In the genomic region with DNA sequence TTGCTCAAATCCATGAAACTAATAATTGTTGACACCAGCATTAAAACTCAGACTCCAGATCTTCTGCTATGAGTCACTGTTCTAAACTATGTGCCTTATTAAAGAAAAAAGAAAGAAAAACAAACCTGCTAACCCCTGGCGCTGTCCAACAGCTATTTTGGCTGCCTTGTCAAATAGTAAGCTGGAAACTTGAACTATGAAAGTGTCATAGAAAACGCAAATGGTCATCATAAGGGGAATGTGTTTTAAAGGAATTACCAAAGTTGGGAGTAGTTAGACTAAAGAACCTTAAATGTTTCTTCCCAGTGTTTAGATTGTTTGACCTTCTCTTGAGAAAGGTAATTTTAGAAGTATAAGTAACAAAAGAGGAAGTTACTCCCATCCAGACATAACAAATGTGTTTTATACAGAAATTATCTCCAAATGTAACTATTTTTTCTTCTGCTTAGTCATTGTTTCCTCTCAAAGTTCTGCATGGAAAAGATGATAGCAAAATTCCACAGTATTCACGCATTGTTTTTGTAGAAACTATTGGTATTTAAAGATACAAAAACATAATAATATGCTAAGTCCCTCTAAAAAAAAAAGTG, we compare ENCODE assay signal across 11 cellular contexts.
DNase-seq lines count a peak whose midpoint lies in the region; ATAC-seq and TF ChIP-seq lines count a peak whose summit lies in the region.
"Had no signal": no experiment of that assay in that cellular context is flagged by ENCODE, and none has a peak within 500 bp of the region (broad histone marks: within the 10 kb centered on the region; RNA-seq: fewer than 3 reads in every experiment).

No MANE protein-coding gene starts in this region.

- H3K36me3 ChIP-seq in PC-9 (ENCODE audit: low read depth): no peaks in the 10 kb centered on the region
- H3K36me3 ChIP-seq: neutrophil had no signal

- H2AFZ ChIP-seq in PC-9: no peak overlapping the region

- no peaks in the 10 kb centered on the region for H3K79me2 ChIP-seq in PC-9 (ENCODE audit: low read depth)

- ATAC-seq in GM18858 (IDR thresholded peaks at IDR 0.05; ENCODE audit: unreplicated experiment): no peak

- H3K27me3 ChIP-seq in PC-9 (ENCODE audit: insufficient read depth, low read depth): no peaks in the 10 kb centered on the region
- H3K27me3 ChIP-seq: neutrophil had no signal

- H3K4me1 ChIP-seq in PC-9 (replicated peaks; ENCODE audit: insufficient read depth): no peaks in the 10 kb centered on the region; the same call in 1 of the 2 replicates
- H3K4me1 ChIP-seq: Caco-2 had no signal

- DNase-seq in Daoy (ENCODE audit: low read depth) (peak; percentile 66), PC-9 (peak; percentile 26 to 45), dermis microvascular lymphatic vessel endothelial cell (ENCODE audit: low read depth in 2 of 2) (peak; percentile 88 to 96), lung microvascular endothelial cell (ENCODE audit: low read depth in 2 of 2) (peak; percentile 80 to 92), SKM-1 (lab: John Stamatoyannopoulos, UW; ENCODE audit: unreplicated experiment) (no peak), NCI-H345 treated with DMSO at 0.1 percent for 48 hours (lab: John Stamatoyannopoulos, UW; ENCODE audit: unreplicated experiment) (no peak)
- DNase-seq in activated T-cell treated with anti-CD3 and anti-CD28 coated beads, Interleukin-2, amount 50 U/mL, for 48 hours: no peak
- DNase-seq: Caco-2, NCI-H1417 treated with DMSO at 0.1 percent for 48 hours had no signal

- H3K4me3 ChIP-seq in PC-9: no peak overlapping the region

- H3K9me2 ChIP-seq in PC-9 (ENCODE audit: insufficient read depth): no peaks in the 10 kb centered on the region

- no peak overlapping the region for H3K27ac ChIP-seq in PC-9
- H3K27ac ChIP-seq: neutrophil had no signal

- no TSS peak for BruUV-seq in PC-9 (replicated peaks; lab: Mats Ljungman, UMichigan)

- CTCF ChIA-PET in PC-9 (lab: Charles Lee): interaction anchor here (0.6 kb wide), 1 partner anchor 330 kb away, joined by 3 read pairs; no protein-coding TSS in a partner anchor

- H3K4me2 ChIP-seq in PC-9: no peak overlapping the region

- no peaks in the 10 kb centered on the region for H4K20me1 ChIP-seq in PC-9 (ENCODE audit: insufficient read depth)

- H3F3A ChIP-seq in PC-9 (ENCODE audit: insufficient read depth, low read depth): no peaks in the 10 kb centered on the region

- TF ChIP-seq CTCF in PC-9 (conservative IDR thresholded peaks at IDR 0.05): no peak

- intact Hi-C loops in PC-9 (cut with micrococcal nuclease; ENCODE audit: unreplicated experiment): no loop called here

- no peaks in the 10 kb centered on the region for H3K9me3 ChIP-seq in PC-9 (ENCODE audit: insufficient read depth, low read depth)
- H3K9me3 ChIP-seq: Caco-2, neutrophil had no signal

- POLR2A ChIA-PET in PC-9 (lab: Charles Lee; ENCODE audit: unreplicated experiment): no interaction called here

Comparison
In these comparisons a context has a peak if more than half of its experiments do, and no peak if none do; other contexts are left out.
1. DNase-seq: peak in Daoy (single experiment), PC-9 (2 of 2), dermis microvascular lymphatic vessel endothelial cell (2 of 2) and lung microvascular endothelial cell (2 of 2); none in SKM-1 (single experiment), NCI-H345 treated with DMSO at 0.1 percent for 48 hours (single experiment) and activated T-cell treated with anti-CD3 and anti-CD28 coated beads, Interleukin-2, amount 50 U/mL, for 48 hours (0 of 2).